1 cellular context compared by ENCODE assay signal in genomic region chr6:26581164-26581915, GRCh38.
TF ChIP-seq lines count a peak whose summit lies in the region.

No MANE protein-coding gene starts in this region.

TF ChIP-seq in K562, 482 proteins besides CTCF, POLR2A, EP300 and RAD21:
- TF ChIP-seq ZNF384 (IDR thresholded peaks at IDR 0.05; ENCODE audit: low read depth, low read length) (no peak), ETS1 (conservative IDR thresholded peaks at IDR 0.05; ENCODE audit: control insufficient read depth, low read depth, low read length) (no peak), ZNF318 (IDR thresholded peaks at IDR 0.05; ENCODE audit: borderline replicate concordance in 1 of 2, low read depth in 1 of 2) (no peak), GATA2 (CRISPR knock-in tag; IDR thresholded peaks at IDR 0.05) (no peak), EGR1 (conservative IDR thresholded peaks at IDR 0.05) (peak; percentile 77), ZNF77 (CRISPR knock-in tag; IDR thresholded peaks at IDR 0.05) (no peak), ZNF766 (CRISPR knock-in tag; conservative IDR thresholded peaks at IDR 0.05) (no peak), ZNF41 (CRISPR knock-in tag; conservative IDR thresholded peaks at IDR 0.05) (no peak), CTBP1 (IDR thresholded peaks at IDR 0.05; ENCODE audit: borderline replicate concordance) (0 out of 2 replicates have a peak, but pooled peaks have one; percentile 20), ZNF184 (CRISPR knock-in tag; IDR thresholded peaks at IDR 0.05) (no peak), ZNF830 (CRISPR knock-in tag; IDR thresholded peaks at IDR 0.05) (no peak), ZNF133 (CRISPR knock-in tag; IDR thresholded peaks at IDR 0.05) (no peak), ZNF644 (tag; IDR thresholded peaks at IDR 0.05; ENCODE audit: low read depth) (no peak), RCOR1 (IDR thresholded peaks at IDR 0.05; ENCODE audit: borderline replicate concordance in 1 of 2, low read depth in 2 of 2, low read length in 2 of 2) (0 out of 4 replicates have a peak, but pooled peaks of 1 of the 2 experiments have one; percentile 18), ZNF551 (CRISPR knock-in tag; IDR thresholded peaks at IDR 0.05) (no peak)
- TF ChIP-seq, protein P1, sequence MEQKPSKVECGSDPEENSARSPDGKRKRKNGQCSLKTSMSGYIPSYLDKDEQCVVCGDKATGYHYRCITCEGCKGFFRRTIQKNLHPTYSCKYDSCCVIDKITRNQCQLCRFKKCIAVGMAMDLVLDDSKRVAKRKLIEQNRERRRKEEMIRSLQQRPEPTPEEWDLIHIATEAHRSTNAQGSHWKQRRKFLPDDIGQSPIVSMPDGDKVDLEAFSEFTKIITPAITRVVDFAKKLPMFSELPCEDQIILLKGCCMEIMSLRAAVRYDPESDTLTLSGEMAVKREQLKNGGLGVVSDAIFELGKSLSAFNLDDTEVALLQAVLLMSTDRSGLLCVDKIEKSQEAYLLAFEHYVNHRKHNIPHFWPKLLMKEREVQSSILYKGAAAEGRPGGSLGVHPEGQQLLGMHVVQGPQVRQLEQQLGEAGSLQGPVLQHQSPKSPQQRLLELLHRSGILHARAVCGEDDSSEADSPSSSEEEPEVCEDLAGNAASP (IDR thresholded peaks at IDR 0.05): no peak
- TF ChIP-seq, protein P2, sequence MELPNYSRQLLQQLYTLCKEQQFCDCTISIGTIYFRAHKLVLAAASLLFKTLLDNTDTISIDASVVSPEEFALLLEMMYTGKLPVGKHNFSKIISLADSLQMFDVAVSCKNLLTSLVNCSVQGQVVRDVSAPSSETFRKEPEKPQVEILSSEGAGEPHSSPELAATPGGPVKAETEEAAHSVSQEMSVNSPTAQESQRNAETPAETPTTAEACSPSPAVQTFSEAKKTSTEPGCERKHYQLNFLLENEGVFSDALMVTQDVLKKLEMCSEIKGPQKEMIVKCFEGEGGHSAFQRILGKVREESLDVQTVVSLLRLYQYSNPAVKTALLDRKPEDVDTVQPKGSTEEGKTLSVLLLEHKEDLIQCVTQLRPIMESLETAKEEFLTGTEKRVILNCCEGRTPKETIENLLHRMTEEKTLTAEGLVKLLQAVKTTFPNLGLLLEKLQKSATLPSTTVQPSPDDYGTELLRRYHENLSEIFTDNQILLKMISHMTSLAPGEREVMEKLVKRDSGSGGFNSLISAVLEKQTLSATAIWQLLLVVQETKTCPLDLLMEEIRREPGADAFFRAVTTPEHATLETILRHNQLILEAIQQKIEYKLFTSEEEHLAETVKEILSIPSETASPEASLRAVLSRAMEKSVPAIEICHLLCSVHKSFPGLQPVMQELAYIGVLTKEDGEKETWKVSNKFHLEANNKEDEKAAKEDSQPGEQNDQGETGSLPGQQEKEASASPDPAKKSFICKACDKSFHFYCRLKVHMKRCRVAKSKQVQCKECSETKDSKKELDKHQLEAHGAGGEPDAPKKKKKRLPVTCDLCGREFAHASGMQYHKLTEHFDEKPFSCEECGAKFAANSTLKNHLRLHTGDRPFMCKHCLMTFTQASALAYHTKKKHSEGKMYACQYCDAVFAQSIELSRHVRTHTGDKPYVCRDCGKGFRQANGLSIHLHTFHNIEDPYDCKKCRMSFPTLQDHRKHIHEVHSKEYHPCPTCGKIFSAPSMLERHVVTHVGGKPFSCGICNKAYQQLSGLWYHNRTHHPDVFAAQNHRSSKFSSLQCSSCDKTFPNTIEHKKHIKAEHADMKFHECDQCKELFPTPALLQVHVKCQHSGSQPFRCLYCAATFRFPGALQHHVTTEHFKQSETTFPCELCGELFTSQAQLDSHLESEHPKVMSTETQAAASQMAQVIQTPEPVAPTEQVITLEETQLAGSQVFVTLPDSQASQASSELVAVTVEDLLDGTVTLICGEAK (IDR thresholded peaks at IDR 0.05): peak; percentile 72
- TF ChIP-seq, protein P2 (CRISPR knock-in tag; IDR thresholded peaks at IDR 0.05): no peak
